ENCODE assay signal across 10 cellular contexts in genomic region chr14:74954947-74955228, GRCh38. TPM values are rescaled to one million over a fixed set of nuclear protein-coding genes. Genes with fewer than 3 reads are reported as not detected.
A peak's percentile ranks its signal among the peaks of the same experiment; 100 is the strongest.
DNase-seq lines count a peak whose midpoint lies in the region; ATAC-seq and TF ChIP-seq lines count a peak whose summit lies in the region.
"Had no signal": no experiment of that assay in that cellular context is flagged by ENCODE, and none has a peak within 500 bp of the region (broad histone marks: within the 10 kb centered on the region; RNA-seq: fewer than 3 reads in every experiment).

No MANE protein-coding gene starts in this region.

- no peak for TF ChIP-seq POLR2A in spleen (IDR thresholded peaks at IDR 0.05)

- ATAC-seq in activated T-helper 17 cell treated with anti-CD3 and anti-CD28 coated beads, Interleukin-2, amount 50 U/mL, for 72 hours (replicated peaks), result no peak
- ATAC-seq in HG02610 (IDR thresholded peaks at IDR 0.05; ENCODE audit: unreplicated experiment), result no peak

- H3K9ac ChIP-seq in iPS-18a (ENCODE audit: low read length), result no peak overlapping the region

- H3K27me3 Mint-ChIP-seq in activated T-helper 17 cell treated with anti-CD3 and anti-CD28 coated beads, Interleukin-2, amount 50 U/mL, for 72 hours, result peaks cover 4% of the 10 kb centered on the region

- 0 to 4% (median 3%) methylated on average over 3 of the region's 3 CpGs; no CpG with 5 or more reads in 1 of the 5 donors for WGBS in spleen, 5 donors

- H3K4me3 ChIP-seq in HFF-Myc (replicated peaks; ENCODE audit: low read depth, low read length), result peak overlapping the region; percentile 70
- H3K4me3 ChIP-seq in iPS-18a (ENCODE audit: low read length), result peak overlapping the region; percentile 50
- peak overlapping the region in 7 of 8 donors; percentile 43 to 70 (median 49) for H3K4me3 ChIP-seq in spleen

- no peaks in the 10 kb centered on the region for H3K9me3 Mint-ChIP-seq in activated T-helper 17 cell treated with anti-CD3 and anti-CD28 coated beads, Interleukin-2, amount 50 U/mL, for 72 hours

- H3K27ac Mint-ChIP-seq in activated T-helper 17 cell treated with anti-CD3 and anti-CD28 coated beads, Interleukin-2, amount 50 U/mL, for 72 hours, result no peak overlapping the region

- H3K27ac ChIP-seq in iPS-18a (ENCODE audit: low read length), result no peak overlapping the region
- peak overlapping the region in 1 of 8 donors; percentile 43 for H3K27ac ChIP-seq in spleen

- H3K9me3 ChIP-seq in iPS-18a (ENCODE audit: control insufficient read depth, low read depth, low read length) (no peaks in the 10 kb centered on the region), spleen (no peaks in the 10 kb centered on the region)

- intact Hi-C loops in spleen (cut with DNase I; ENCODE audit: low total_unique reads), result no loop called here

- H3K27me3 ChIP-seq in iPS-18a (ENCODE audit: control insufficient read depth, insufficient read depth, low read length), result peaks cover 22% of the 10 kb centered on the region
- peaks cover 0 to 54% (median 12%) of the 10 kb centered on the region in 7 donors for H3K27me3 ChIP-seq in spleen (replicated peaks in 1 of 7)

- DNase-seq in HFF-Myc (ENCODE audit: extremely low read depth, low read depth) (no peak), spleen (no peak), NCI-H446 treated with DMSO at 0.1 percent for 48 hours (lab: John Stamatoyannopoulos, UW) (no peak), inferior parietal cortex (ENCODE audit: extremely low spot score) (no peak)
- DNase-seq in activated CD8-positive, alpha-beta memory T cell treated with anti-CD3 and anti-CD28 coated beads, Interleukin-2, amount 50 U/mL, for 4 hours, result no peak
- DNase-seq: activated gamma-delta T cell, NCI-H2029 had no signal

- H3K36me3 ChIP-seq in iPS-18a (ENCODE audit: control insufficient read depth, low read depth, low read length) (no peaks in the 10 kb centered on the region), spleen (no peaks in the 10 kb centered on the region)

- H3K4me1 Mint-ChIP-seq in activated T-helper 17 cell treated with anti-CD3 and anti-CD28 coated beads, Interleukin-2, amount 50 U/mL, for 72 hours, result peaks cover 4% of the 10 kb centered on the region

- H3K4me1 ChIP-seq in iPS-18a (ENCODE audit: control insufficient read depth, low read depth, low read length) (peaks cover 2% of the 10 kb centered on the region), spleen (peaks cover 7 to 37% (median 22%) of the 10 kb centered on the region in 6 donors)

- H3K4me3 Mint-ChIP-seq in activated T-helper 17 cell treated with anti-CD3 and anti-CD28 coated beads, Interleukin-2, amount 50 U/mL, for 72 hours, result peak overlapping the region; percentile 33

- H3K36me3 Mint-ChIP-seq in activated T-helper 17 cell treated with anti-CD3 and anti-CD28 coated beads, Interleukin-2, amount 50 U/mL, for 72 hours (ENCODE audit: low read depth), result no peaks in the 10 kb centered on the region

- TF ChIP-seq CTCF in HFF-Myc (IDR thresholded peaks at IDR 0.05; ENCODE audit: low read depth, low read length, missing control alignments) (no peak), spleen (IDR thresholded peaks at IDR 0.05 in 8 of 11, conservative IDR thresholded peaks at IDR 0.05 in 3 of 11) (no peak)

RNA-seq across cellular contexts. Expression of gene PGF, which starts 0.5 kb away (rescaled TPM):
- under 1 TPM; 0.40 to 0.48 TPM for total RNA-seq in activated T-helper 17 cell treated with anti-CD3 and anti-CD28 coated beads, Interleukin-2, amount 50 U/mL, for 72 hours
- total RNA-seq in spleen, result 1 to 10 TPM; 2.2 to 7.7 (median 2.7) TPM
- polyA plus RNA-seq in spleen, result 1 to 10 TPM in 2 of 3 donors, under 1 TPM in 1; 0.87 to 6.2 (median 2.7) TPM

RNA-seq across cellular contexts. Expression of gene RPS6KL1, which starts 31.8 kb away (rescaled TPM):
- total RNA-seq in activated T-helper 17 cell treated with anti-CD3 and anti-CD28 coated beads, Interleukin-2, amount 50 U/mL, for 72 hours, result 1 to 10 TPM in 1 of 2 donors, under 1 TPM in 1; 0.79 to 3.2 TPM
- 10 to 100 TPM in 1 of 7 donors, 1 to 10 TPM in 6; 1.7 to 15.7 (median 5.7) TPM for total RNA-seq in spleen
- 1 to 10 TPM; 3.3 to 4.6 (median 4.6) TPM for polyA plus RNA-seq in spleen

RNA-seq across cellular contexts. Expression of gene EIF2B2, which starts 47.8 kb away (rescaled TPM):
- 10 to 100 TPM; 27.4 to 44.3 TPM for total RNA-seq in activated T-helper 17 cell treated with anti-CD3 and anti-CD28 coated beads, Interleukin-2, amount 50 U/mL, for 72 hours
- total RNA-seq in spleen, result 10 to 100 TPM; 18.7 to 38.1 (median 29.8) TPM
- polyA plus RNA-seq in spleen, result 10 to 100 TPM; 16.0 to 24.4 (median 22.8) TPM
